ENCODE assay signal across 30 cellular contexts in genomic region chr6:3451498-3451897, GRCh38.
"Had no signal": no experiment of that assay in that cellular context is flagged by ENCODE, and none has a peak within 500 bp of the region (broad histone marks: within the 10 kb centered on the region; RNA-seq: fewer than 3 reads in every experiment).

No MANE protein-coding gene starts in this region.

- H3K4me2 ChIP-seq: hepatocyte, smooth muscle cell had no signal

- H3K27me3 ChIP-seq: hepatocyte, sigmoid colon, testis, uterus had no signal

- H3K9ac ChIP-seq: parathyroid adenoma had no signal

- H3K9me3 ChIP-seq: left lung, sigmoid colon, testis, uterus had no signal

- H3K36me3 Mint-ChIP-seq: activated naive CD8-positive, alpha-beta T cell; immature natural killer cell; stimulated activated naive B cell treated with anti-CD40 and anti-IgM and Interleukin-4, amounts not matched to agents 10 μg/mL and 1 μg/mL and 100 μg/mL, for 72 hours had no signal

- H3K27me3 Mint-ChIP-seq: activated CD4-positive, alpha-beta T cell treated with anti-CD3 and anti-CD28 coated beads for 36 hours; activated naive CD8-positive, alpha-beta T cell had no signal

- H3K4me3 Mint-ChIP-seq: activated CD4-positive, alpha-beta T cell treated with anti-CD3 and anti-CD28 coated beads for 36 hours; activated naive CD8-positive, alpha-beta T cell; activated T-cell treated with anti-CD3 and anti-CD28 coated beads, Interleukin-2, amount 50 U/mL, for 4 hours; endodermal cell; immature natural killer cell; nephron progenitor cell; stimulated activated naive B cell treated with anti-CD40 and anti-IgM and Interleukin-4, amounts not matched to agents 10 μg/mL and 1 μg/mL and 100 μg/mL, for 72 hours had no signal

- H3K27ac ChIP-seq: coronary artery, epithelial cell of prostate, foreskin keratinocyte, hepatocyte, left lung, parathyroid adenoma, testis, uterus had no signal

- ATAC-seq: activated CD4-positive, alpha-beta T cell treated with anti-CD3 and anti-CD28 coated beads for 36 hours; activated T-cell treated with anti-CD3 and anti-CD28 coated beads, Interleukin-2, amount 50 U/mL, for 4 hours; foreskin keratinocyte; left lung; stimulated activated naive B cell treated with anti-CD40 and anti-IgM and Interleukin-4, amounts not matched to agents 10 μg/mL and 1 μg/mL and 100 μg/mL, for 72 hours had no signal

- H2AFZ ChIP-seq: hepatocyte, parathyroid adenoma had no signal

- DNase-seq: activated CD4-positive, alpha-beta T cell treated with anti-CD3 and anti-CD28 coated beads for 36 hours; activated CD4-positive, alpha-beta T cell treated with anti-CD3 and anti-CD28 coated beads, Interleukin-2, amount 50 U/mL, for 4 hours; activated CD8-positive, alpha-beta memory T cell treated with anti-CD3 and anti-CD28 coated beads for 24 hours; activated CD8-positive, alpha-beta memory T cell treated with anti-CD3 and anti-CD28 coated beads, Interleukin-2, amount 50 U/mL, for 4 hours; activated naive CD4-positive, alpha-beta T cell; activated T-cell treated with anti-CD3 and anti-CD28 coated beads, Interleukin-2, amount 50 U/mL, for 4 hours; amniotic stem cell; cerebellar nuclear complex; foreskin keratinocyte; immature natural killer cell; kidney glomerular epithelial cell; left lung; nephron progenitor cell; nucleus accumbens; sigmoid colon; stimulated activated CD4-positive, alpha-beta T cell treated with anti-CD3 and anti-CD28 coated beads, Interleukin-15, amount 100 ng/mL, for 24 hours; stimulated activated naive B cell treated with anti-CD40 and anti-IgM and Interleukin-4, amounts not matched to agents 10 μg/mL and 1 μg/mL and 100 μg/mL, for 72 hours; T-helper 1 cell; testis; trophoblast cell; uterus had no signal

- H3K4me1 Mint-ChIP-seq: endodermal cell, immature natural killer cell had no signal

- H3K36me3 ChIP-seq: left lung, sigmoid colon, uterus had no signal

- H3K9me3 Mint-ChIP-seq: activated T-cell treated with anti-CD3 and anti-CD28 coated beads, Interleukin-2, amount 50 U/mL, for 4 hours; activated T-helper 2 cell treated with anti-CD3 and anti-CD28 coated beads, Interferon-gamma antibody, Interleukin-2, Interleukin-4, amounts not matched to agents 10 μg/mL and 5 μg/mL and 100 μg/mL, durations not matched to agents 14 hours and 24 hours and 36 hours; immature natural killer cell; stimulated activated naive B cell treated with anti-CD40 and anti-IgM and Interleukin-4, amounts not matched to agents 10 μg/mL and 1 μg/mL and 100 μg/mL, for 72 hours had no signal

- FAIRE-seq: TTC549 had no signal

- H3K27ac Mint-ChIP-seq: activated CD4-positive, alpha-beta T cell treated with anti-CD3 and anti-CD28 coated beads for 36 hours; activated naive CD8-positive, alpha-beta T cell; activated T-helper 2 cell treated with anti-CD3 and anti-CD28 coated beads, Interferon-gamma antibody, Interleukin-2, Interleukin-4, amounts not matched to agents 10 μg/mL and 5 μg/mL and 100 μg/mL, durations not matched to agents 14 hours and 24 hours and 36 hours; endodermal cell; immature natural killer cell; nephron progenitor cell; stimulated activated naive B cell treated with anti-CD40 and anti-IgM and Interleukin-4, amounts not matched to agents 10 μg/mL and 1 μg/mL and 100 μg/mL, for 72 hours had no signal

- H3K4me3 ChIP-seq: coronary artery, hepatocyte, left lung, sigmoid colon, smooth muscle cell, testis, uterus had no signal
